Comparison of ENCODE assay signal across 8 cellular contexts in the genomic region with DNA sequence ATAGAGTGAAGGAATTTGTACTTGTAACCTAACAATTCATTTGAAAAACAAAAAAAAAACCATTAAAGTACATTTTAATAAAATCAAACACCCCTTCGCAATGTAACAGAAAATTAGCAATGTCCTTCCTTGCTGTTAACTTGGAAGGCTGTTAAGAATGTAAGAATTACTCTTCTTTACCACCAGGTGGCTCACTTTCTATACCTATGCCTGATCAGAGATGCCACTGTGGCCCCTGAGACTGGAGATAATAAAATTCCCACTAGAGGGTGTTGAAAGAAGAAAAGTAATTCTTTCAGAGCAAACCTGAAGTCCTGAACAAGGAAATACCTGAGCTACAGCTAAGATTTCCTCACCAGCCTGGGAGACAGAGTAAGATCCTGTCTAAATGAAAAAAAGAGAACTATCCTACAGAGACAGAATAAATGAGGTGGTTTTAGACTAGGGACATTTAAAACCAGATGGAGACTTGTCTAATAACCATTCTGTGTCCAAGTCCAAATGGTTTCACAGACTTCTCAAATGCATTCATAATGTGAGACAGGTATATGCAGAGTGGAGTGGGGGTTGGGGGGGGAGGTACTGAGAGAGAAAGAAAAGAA.
DNase-seq lines count a peak whose midpoint lies in the region; ATAC-seq and FAIRE-seq lines count a peak whose summit lies in the region.

No MANE protein-coding gene starts in this region.

- FAIRE-seq in GM18507 (lab: Jason Lieb, UNC), result peak; percentile 76
- FAIRE-seq in TTC549 (lab: Jason Lieb, UNC), result peak; percentile 32
- FAIRE-seq in frontal cortex (lab: Jason Lieb, UNC), result peak; percentile 66

- DNase-seq in COR-L47 (lab: John Stamatoyannopoulos, UW) (peak; percentile 76), GM18507 (ENCODE audit: extremely low spot score, insufficient read length, low read depth) (peak; percentile 7), NAMALWA (ENCODE audit: low spot score) (peak; percentile 75), frontal cortex (ENCODE audit: low spot score in 2 of 2) (peak in 1 of 2 donors; percentile 9), smooth muscle cell of the brain vasculature (ENCODE audit: low read depth, low spot score) (peak; percentile 40), activated gamma-delta T cell treated with Interleukin-2 at 50 U/mL for 16 hours (no peak)

- peak; percentile 93 for ATAC-seq in HG02759 (IDR thresholded peaks at IDR 0.05; ENCODE audit: unreplicated experiment)
